10 cellular contexts compared by ENCODE assay signal in the genomic region with DNA sequence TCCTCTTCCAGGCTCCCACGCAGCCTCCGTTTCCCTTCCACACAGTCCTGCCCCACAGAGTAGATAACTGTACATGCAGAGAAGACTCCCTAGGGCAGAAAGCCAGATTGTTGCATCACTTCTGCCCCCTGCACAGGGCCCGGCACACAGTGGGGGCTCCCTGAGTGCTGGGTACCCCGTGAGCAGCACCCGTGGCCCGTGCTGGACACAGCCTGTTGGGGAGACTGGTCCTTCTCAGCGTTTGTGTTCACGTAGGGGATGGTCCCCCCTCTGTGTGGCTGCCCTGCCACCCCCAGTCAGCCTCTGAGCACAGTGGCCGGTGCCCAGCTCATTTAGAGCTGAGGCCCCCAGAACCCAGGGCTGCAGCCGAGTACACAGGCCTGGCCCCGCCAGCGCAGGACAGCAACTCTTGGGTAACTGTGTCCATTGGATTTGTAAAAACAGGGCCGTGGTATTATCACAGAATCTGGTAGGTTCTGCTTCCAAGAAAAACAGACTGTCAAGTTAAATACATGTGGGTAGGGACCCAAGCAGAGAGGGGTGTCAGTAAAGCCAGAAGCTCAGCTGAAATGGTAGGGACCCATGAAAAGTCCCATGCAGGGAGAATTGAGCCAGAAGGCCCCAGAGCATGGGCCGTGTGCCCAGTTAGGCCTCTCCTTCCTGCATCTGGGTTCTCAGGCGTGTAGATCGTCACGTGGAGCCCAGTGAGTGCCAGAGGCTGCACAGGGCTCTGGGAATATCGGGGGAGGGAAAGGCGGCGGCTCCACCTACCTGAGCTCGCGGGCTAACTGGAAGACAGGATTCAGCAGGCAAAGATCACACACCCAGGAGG.
DNase-seq lines count a peak whose midpoint lies in the region; ATAC-seq and TF ChIP-seq lines count a peak whose summit lies in the region.
"Had no signal": no experiment of that assay in that cellular context is flagged by ENCODE, and none has a peak within 500 bp of the region (broad histone marks: within the 10 kb centered on the region; RNA-seq: fewer than 3 reads in every experiment).

No MANE protein-coding gene starts in this region.

- intact Hi-C loops in activated T-helper 2 cell treated with anti-CD3 and anti-CD28 coated beads, Interferon-gamma antibody, Interleukin-2, Interleukin-4, amounts not matched to agents 10 μg/mL and 5 μg/mL and 100 μg/mL, durations not matched to agents 14 hours and 24 hours and 36 hours (cut with micrococcal nuclease) = no loop called here

- peak overlapping the region; percentile 13 for H3K27ac ChIP-seq in duodenal mucosa (ENCODE audit: low read depth, low read length)
- H3K27ac ChIP-seq in thoracic aorta = peak overlapping the region in 1 of 2 donors; percentile 29
- H3K27ac ChIP-seq: SK-N-MC had no signal

- H3K27me3 ChIP-seq in duodenal mucosa (ENCODE audit: control insufficient read depth in 1 of 2, insufficient read depth in 2 of 2, low read length in 2 of 2) (no peaks in the 10 kb centered on the region), thoracic aorta (replicated peaks; ENCODE audit: insufficient read depth) (no peaks in the 10 kb centered on the region)

- ATAC-seq in left lobe of liver (peak; percentile 21), thoracic aorta (ENCODE audit: insufficient number of reproducible peaks, low FRiP score, low read depth) (no peak), HG03135 (IDR thresholded peaks at IDR 0.05; ENCODE audit: unreplicated experiment) (no peak)

- H3K9me3 ChIP-seq in duodenal mucosa (ENCODE audit: control insufficient read depth in 1 of 2, low read length in 2 of 2) (no peaks in the 10 kb centered on the region), thoracic aorta (no peaks in the 10 kb centered on the region)

- H3K4me1 ChIP-seq in duodenal mucosa (ENCODE audit: control insufficient read depth in 1 of 2, insufficient read depth in 2 of 2, low read length in 2 of 2) (no peaks in the 10 kb centered on the region), thoracic aorta (ENCODE audit: control insufficient read depth in 1 of 2, low read depth in 2 of 2) (peaks cover 4 to 26% of the 10 kb centered on the region in 2 donors)

- no peaks in the 10 kb centered on the region for H3K27me3 Mint-ChIP-seq in activated T-helper 2 cell treated with anti-CD3 and anti-CD28 coated beads, Interferon-gamma antibody, Interleukin-2, Interleukin-4, amounts not matched to agents 10 μg/mL and 5 μg/mL and 100 μg/mL, durations not matched to agents 14 hours and 24 hours and 36 hours (ENCODE audit: low read depth)
- no peaks in the 10 kb centered on the region for H3K27me3 Mint-ChIP-seq in T-helper 2 cell treated with Interferon-gamma antibody and Interleukin-4, amounts not matched to agents 5 μg/mL and 100 μg/mL, for 36 hours (ENCODE audit: low read depth)

- H3K36me3 ChIP-seq in duodenal mucosa (ENCODE audit: control insufficient read depth in 1 of 2, insufficient read depth in 2 of 2, low read length in 2 of 2) (no peaks in the 10 kb centered on the region), thoracic aorta (no peaks in the 10 kb centered on the region)

- DNase-seq in NCI-H2029 (lab: John Stamatoyannopoulos, UW) (peak; percentile 90), left lobe of liver (ENCODE audit: low spot score) (no peak), thoracic aorta (ENCODE audit: low spot score) (peak; percentile 38), OCI-M1 (lab: John Stamatoyannopoulos, UW) (no peak)
- no peak for DNase-seq in activated T-helper 2 cell treated with anti-CD3 and anti-CD28 coated beads, Interferon-gamma antibody, Interleukin-2, Interleukin-4, amounts not matched to agents 10 μg/mL and 5 μg/mL and 100 μg/mL, durations not matched to agents 14 hours and 24 hours and 36 hours (ENCODE audit: low spot score)
- no peak for DNase-seq in T-helper 2 cell treated with Interferon-gamma antibody and Interleukin-4, amounts not matched to agents 5 μg/mL and 100 μg/mL, for 36 hours (ENCODE audit: low spot score)
- DNase-seq: trophoblast cell had no signal

- no peak overlapping the region for H3K4me3 Mint-ChIP-seq in activated T-helper 2 cell treated with anti-CD3 and anti-CD28 coated beads, Interferon-gamma antibody, Interleukin-2, Interleukin-4, amounts not matched to agents 10 μg/mL and 5 μg/mL and 100 μg/mL, durations not matched to agents 14 hours and 24 hours and 36 hours (ENCODE audit: low read depth)
- no peak overlapping the region for H3K4me3 Mint-ChIP-seq in T-helper 2 cell treated with Interferon-gamma antibody and Interleukin-4, amounts not matched to agents 5 μg/mL and 100 μg/mL, for 36 hours

- no peak for TF ChIP-seq CTCF in thoracic aorta (IDR thresholded peaks at IDR 0.05)

- H3K9me3 Mint-ChIP-seq in activated T-helper 2 cell treated with anti-CD3 and anti-CD28 coated beads, Interferon-gamma antibody, Interleukin-2, Interleukin-4, amounts not matched to agents 10 μg/mL and 5 μg/mL and 100 μg/mL, durations not matched to agents 14 hours and 24 hours and 36 hours = no peaks in the 10 kb centered on the region
- no peaks in the 10 kb centered on the region for H3K9me3 Mint-ChIP-seq in T-helper 2 cell treated with Interferon-gamma antibody and Interleukin-4, amounts not matched to agents 5 μg/mL and 100 μg/mL, for 36 hours

- H3K9ac ChIP-seq in duodenal mucosa (ENCODE audit: low read depth in 1 of 2, low read length in 2 of 2) = no peak overlapping the region

- H3K27ac Mint-ChIP-seq in activated T-helper 2 cell treated with anti-CD3 and anti-CD28 coated beads, Interferon-gamma antibody, Interleukin-2, Interleukin-4, amounts not matched to agents 10 μg/mL and 5 μg/mL and 100 μg/mL, durations not matched to agents 14 hours and 24 hours and 36 hours = no peak overlapping the region
- H3K27ac Mint-ChIP-seq in T-helper 2 cell treated with Interferon-gamma antibody and Interleukin-4, amounts not matched to agents 5 μg/mL and 100 μg/mL, for 36 hours = no peak overlapping the region

- H3K4me3 ChIP-seq in duodenal mucosa (ENCODE audit: low read depth in 1 of 2, low read length in 2 of 2) (no peak overlapping the region), thoracic aorta (no peak overlapping the region)
- H3K4me3 ChIP-seq: SK-N-MC had no signal

- no peaks in the 10 kb centered on the region for H3K4me1 Mint-ChIP-seq in activated T-helper 2 cell treated with anti-CD3 and anti-CD28 coated beads, Interferon-gamma antibody, Interleukin-2, Interleukin-4, amounts not matched to agents 10 μg/mL and 5 μg/mL and 100 μg/mL, durations not matched to agents 14 hours and 24 hours and 36 hours (ENCODE audit: low read depth)
- H3K4me1 Mint-ChIP-seq in T-helper 2 cell treated with Interferon-gamma antibody and Interleukin-4, amounts not matched to agents 5 μg/mL and 100 μg/mL, for 36 hours (ENCODE audit: low read depth) = no peaks in the 10 kb centered on the region

- H3K36me3 Mint-ChIP-seq in activated T-helper 2 cell treated with anti-CD3 and anti-CD28 coated beads, Interferon-gamma antibody, Interleukin-2, Interleukin-4, amounts not matched to agents 10 μg/mL and 5 μg/mL and 100 μg/mL, durations not matched to agents 14 hours and 24 hours and 36 hours (ENCODE audit: low read depth) = no peaks in the 10 kb centered on the region
- H3K36me3 Mint-ChIP-seq in T-helper 2 cell treated with Interferon-gamma antibody and Interleukin-4, amounts not matched to agents 5 μg/mL and 100 μg/mL, for 36 hours (ENCODE audit: low read depth) = no peaks in the 10 kb centered on the region

Comparison
In these comparisons a context has a peak if more than half of its experiments do, and no peak if none do; other contexts are left out.
1. DNase-seq: peak in NCI-H2029 (single experiment) and thoracic aorta (single experiment); none in left lobe of liver (single experiment), OCI-M1 (single experiment), activated T-helper 2 cell treated with anti-CD3 and anti-CD28 coated beads, Interferon-gamma antibody, Interleukin-2, Interleukin-4, amounts not matched to agents 10 μg/mL and 5 μg/mL and 100 μg/mL, durations not matched to agents 14 hours and 24 hours and 36 hours (single experiment) and T-helper 2 cell treated with Interferon-gamma antibody and Interleukin-4, amounts not matched to agents 5 μg/mL and 100 μg/mL, for 36 hours (single experiment).